ENCODE assay signal across 8 cellular contexts in the genomic region with DNA sequence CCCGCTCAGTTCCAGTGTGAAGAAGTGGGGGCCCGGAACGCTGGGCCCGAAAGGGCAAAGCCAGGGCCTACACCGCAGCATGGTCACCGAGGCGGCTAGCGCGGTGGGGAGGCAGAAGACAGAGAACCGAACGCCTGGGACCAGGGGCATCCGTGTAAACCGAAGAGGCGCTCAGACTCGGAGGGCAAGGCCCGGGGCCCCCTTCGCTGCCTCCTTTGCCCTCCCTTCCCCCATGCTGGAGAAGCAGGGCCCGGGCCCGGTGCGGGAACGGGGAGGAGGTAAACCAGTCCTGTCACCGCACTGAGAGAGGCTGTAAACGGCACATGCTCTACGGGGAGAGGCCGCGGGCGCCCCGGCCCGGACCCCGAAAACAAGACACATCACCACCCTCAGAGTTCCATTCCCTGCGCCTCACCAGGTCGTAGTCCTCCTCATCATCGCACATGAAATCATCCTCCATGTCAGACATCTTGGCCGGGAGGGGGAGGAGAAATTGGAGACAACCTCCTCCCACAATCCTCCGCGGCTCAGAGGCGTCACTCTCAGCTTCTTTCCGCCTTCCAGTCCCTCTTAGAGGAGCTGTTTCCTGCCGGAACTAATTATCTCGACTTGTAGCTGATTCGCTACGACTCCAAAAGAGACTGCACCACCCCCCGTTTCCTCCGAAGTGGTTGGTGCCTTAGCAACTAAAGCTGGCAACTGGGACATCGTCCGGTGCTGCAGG. TPM values are rescaled to one million over a fixed set of nuclear protein-coding genes. Genes with fewer than 3 reads are reported as not detected.
A peak's percentile ranks its signal among the peaks of the same experiment; 100 is the strongest.
DNase-seq lines count a peak whose midpoint lies in the region; ATAC-seq and TF ChIP-seq lines count a peak whose summit lies in the region.

A gene (minus strand): TSS at position 490 of the 724 bp plus-strand sequence. CDS start 21 bp downstream, at position 469.

- no CpG with 5 or more reads among the region's 46 CpGs for WGBS in H9 (ENCODE audit: extremely low coverage, insufficient read length, low lambda C conversion rate)

- no peak within 1 kb of the TSS for H3K23ac ChIP-seq in H9 (ENCODE audit: insufficient read length, low read depth, low read length)

- H3K27me3 Mint-ChIP-seq in H9 (ENCODE audit: low read depth) (no peaks in the 10 kb centered on the region), nephron progenitor cell (ENCODE audit: low read depth, poor library complexity) (peaks cover 7% of the 10 kb centered on the region)
- no peaks in the 10 kb centered on the region for H3K27me3 Mint-ChIP-seq in stimulated activated naive CD8-positive, alpha-beta T cell treated with anti-CD3 and anti-CD28 coated beads, Interleukin-15, amount 100 ng/mL, for 72 hours

- no peak within 1 kb of the TSS for H2BK15ac ChIP-seq in H9 (ENCODE audit: low read depth, low read length)

- peak within 1 kb of the TSS; percentile 0 for H4K5ac ChIP-seq in H9 (ENCODE audit: insufficient read length, low read depth, low read length)

- H3T11ph ChIP-seq in H9 (ENCODE audit: low read length): no peak within 1 kb of the TSS

- peak within 1 kb of the TSS; percentile 93 to 100 (median 98) for H3K27ac Mint-ChIP-seq in H9
- H3K27ac Mint-ChIP-seq in nephron progenitor cell: peak within 1 kb of the TSS; percentile 99
- H3K27ac Mint-ChIP-seq in stimulated activated naive CD8-positive, alpha-beta T cell treated with anti-CD3 and anti-CD28 coated beads, Interleukin-15, amount 100 ng/mL, for 72 hours: peak within 1 kb of the TSS; percentile 99 to 100

- no peak within 1 kb of the TSS for H2BK12ac ChIP-seq in H9 (ENCODE audit: insufficient read length, low read depth, low read length)

- peaks cover 18 to 22% of the 10 kb centered on the region in 2 experiments for H3K4me1 Mint-ChIP-seq in H9
- H3K4me1 Mint-ChIP-seq in nephron progenitor cell: peaks cover 40% of the 10 kb centered on the region
- peaks cover 39% of the 10 kb centered on the region for H3K4me1 Mint-ChIP-seq in stimulated activated naive CD8-positive, alpha-beta T cell treated with anti-CD3 and anti-CD28 coated beads, Interleukin-15, amount 100 ng/mL, for 72 hours

- H3K4me1 ChIP-seq in H9 (ENCODE audit: insufficient read depth, low read length): no peaks in the 10 kb centered on the region

- DNase-seq in ELR (ENCODE audit: low read depth) (peak; percentile 99), H9 (peak; percentile 97), MG63 (peak; percentile 94), SIG-M5 (lab: John Stamatoyannopoulos, UW) (peak; percentile 93), activated gamma-delta T cell (lab: John Stamatoyannopoulos, UW) (peak; percentile 26), fibroblast of the conjunctiva (ENCODE audit: low read depth) (peak; percentile 97), nephron progenitor cell (peak; percentile 90)
- DNase-seq in stimulated activated naive CD8-positive, alpha-beta T cell treated with anti-CD3 and anti-CD28 coated beads, Interleukin-15, amount 100 ng/mL, for 72 hours: peak; percentile 93 to 96

- H2BK120ac ChIP-seq in H9 (ENCODE audit: low read depth, low read length, poor library complexity, severe bottlenecking): no peak within 1 kb of the TSS

- peaks cover 2% of the 10 kb centered on the region for H3K23me2 ChIP-seq in H9 (ENCODE audit: insufficient read length, low read depth, low read length, poor library complexity, severe bottlenecking)

- H3K4me3 ChIP-seq in MG63: peak within 1 kb of the TSS; percentile 93

- peaks cover 29% of the 10 kb centered on the region for H3K79me2 ChIP-seq in H9 (ENCODE audit: insufficient read depth, low read length)

- peak within 1 kb of the TSS; percentile 85 for H3K4me2 ChIP-seq in H9 (ENCODE audit: insufficient read depth, insufficient read length, low read length)

- no peaks in the 10 kb centered on the region for H3K79me1 ChIP-seq in H9 (ENCODE audit: insufficient read depth, low read depth, low read length, poor library complexity, severe bottlenecking)

- peak; percentile 98 for ATAC-seq in stimulated activated naive CD8-positive, alpha-beta T cell treated with anti-CD3 and anti-CD28 coated beads, Interleukin-15, amount 100 ng/mL, for 72 hours

- H3K9me3 Mint-ChIP-seq in H9 (no peaks in the 10 kb centered on the region), nephron progenitor cell (no peaks in the 10 kb centered on the region)
- no peaks in the 10 kb centered on the region for H3K9me3 Mint-ChIP-seq in stimulated activated naive CD8-positive, alpha-beta T cell treated with anti-CD3 and anti-CD28 coated beads, Interleukin-15, amount 100 ng/mL, for 72 hours

- H3K27ac ChIP-seq in H9 (ENCODE audit: insufficient read length, low read depth, low read length): no peak within 1 kb of the TSS

- H4K8ac ChIP-seq in H9 (replicated peaks; ENCODE audit: insufficient read length, low read depth, low read length): no peak within 1 kb of the TSS

- H2BK5ac ChIP-seq in H9 (ENCODE audit: insufficient read length, low read length): no peak within 1 kb of the TSS

- no peak within 1 kb of the TSS for H4K91ac ChIP-seq in H9 (ENCODE audit: insufficient read length, low read depth, low read length)

- peak within 1 kb of the TSS; percentile 61 for H3K18ac ChIP-seq in H9 (ENCODE audit: insufficient read length, low read depth, low read length)

- no peaks in the 10 kb centered on the region for H3K9me3 ChIP-seq in H9 (ENCODE audit: control insufficient read depth, low read depth, low read length)
- H3K9me3 ChIP-seq in MG63: no peaks in the 10 kb centered on the region

- H2AK5ac ChIP-seq in H9 (ENCODE audit: insufficient read length, low read length): no peak within 1 kb of the TSS

- H3K27me3 ChIP-seq in H9 (ENCODE audit: insufficient read depth, low read length): no peaks in the 10 kb centered on the region
- no peaks in the 10 kb centered on the region for H3K27me3 ChIP-seq in MG63

- no peak within 1 kb of the TSS for H3K56ac ChIP-seq in H9 (ENCODE audit: insufficient read length, low read depth, low read length)

- TF ChIP-seq CTCF in H9 (conservative IDR thresholded peaks at IDR 0.05): no peak
- TF ChIP-seq CTCF in nephron progenitor cell (IDR thresholded peaks at IDR 0.05): no peak

- H3K36me3 Mint-ChIP-seq in H9 (ENCODE audit: insufficient read depth in 1 of 3, low read depth in 3 of 3) (peaks cover 0 to 3% (median 0%) of the 10 kb centered on the region in 3 experiments; a peak in 1 of 7 replicates), nephron progenitor cell (ENCODE audit: low read depth) (peaks cover 4% of the 10 kb centered on the region)

- peak within 1 kb of the TSS; percentile 49; the same call in 1 of the 2 replicates for H3K14ac ChIP-seq in H9 (ENCODE audit: insufficient read depth, low read length)

- H3K36me3 ChIP-seq in MG63: peaks cover 17% of the 10 kb centered on the region

- no peak within 1 kb of the TSS for H2BK20ac ChIP-seq in H9 (ENCODE audit: low read depth, low read length, poor library complexity, severe bottlenecking)

- H2AFZ ChIP-seq in H9 (ENCODE audit: low read length): no peak within 1 kb of the TSS

- no peak within 1 kb of the TSS for H3K4ac ChIP-seq in H9 (ENCODE audit: low read depth, low read length)

- H3K4me3 Mint-ChIP-seq in H9: peak within 1 kb of the TSS; percentile 99 to 100
- H3K4me3 Mint-ChIP-seq in nephron progenitor cell: peak within 1 kb of the TSS; percentile 99
- H3K4me3 Mint-ChIP-seq in stimulated activated naive CD8-positive, alpha-beta T cell treated with anti-CD3 and anti-CD28 coated beads, Interleukin-15, amount 100 ng/mL, for 72 hours: peak within 1 kb of the TSS; percentile 95 to 99

- peak within 1 kb of the TSS; percentile 66 for H3K9ac ChIP-seq in H9 (ENCODE audit: extremely low read depth, insufficient read length, low read length)

- no peaks in the 10 kb centered on the region for H4K20me1 ChIP-seq in H9 (ENCODE audit: control insufficient read depth, insufficient read depth, insufficient read length)

RNA-seq across cellular contexts. Expression of the gene that starts here (rescaled TPM):
- total RNA-seq in H9 (2021): 88.3 and 89.5 TPM in 2 replicates
- 184 and 401 TPM in 2 replicates for total RNA-seq in MG63 (2014; rRNA removed; shearing (Covaris generic); ENCODE audit: low replicate concordance)

Comparison
In these comparisons a context has a peak if more than half of its experiments do, and no peak if none do; other contexts are left out.
1. DNase-seq: peak in every context shown above with its lines; median percentile 99 in ELR; 97 in H9; 97 in fibroblast of the conjunctiva; 94 in stimulated activated naive CD8-positive, alpha-beta T cell treated with anti-CD3 and anti-CD28 coated beads, Interleukin-15, amount 100 ng/mL, for 72 hours; 94 in MG63; 93 in SIG-M5; 90 in nephron progenitor cell; 26 in activated gamma-delta T cell.